ENCODE assay signal across 19 cellular contexts in the genomic region with DNA sequence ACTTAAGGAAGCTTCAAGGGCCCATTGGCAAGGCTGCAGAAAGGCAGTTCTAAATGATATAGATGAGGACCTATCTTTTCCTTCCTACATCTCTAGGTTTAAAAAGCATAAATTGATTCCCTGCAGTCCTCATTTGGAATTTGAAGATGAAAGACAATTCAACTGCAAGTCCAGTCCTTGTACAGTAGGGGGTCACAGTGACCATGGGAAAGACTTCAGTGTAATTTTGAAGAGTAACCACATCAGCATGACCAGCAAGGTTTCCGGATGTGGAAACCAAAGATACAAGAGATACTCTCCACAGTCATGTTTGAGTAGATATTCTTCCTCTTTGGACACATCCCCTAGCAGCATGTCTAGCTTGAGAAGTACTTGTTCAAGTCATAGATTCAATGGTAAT.
A peak's percentile ranks its signal among the peaks of the same experiment; 100 is the strongest.
DNase-seq lines count a peak whose midpoint lies in the region; ATAC-seq and TF ChIP-seq lines count a peak whose summit lies in the region.
"Had no signal": no experiment of that assay in that cellular context is flagged by ENCODE, and none has a peak within 500 bp of the region (broad histone marks: within the 10 kb centered on the region; RNA-seq: fewer than 3 reads in every experiment).

No MANE protein-coding gene starts in this region.

- no peak overlapping the region for H3K4me2 ChIP-seq in HCT116 (ENCODE audit: low read length)

- H3K9me3 Mint-ChIP-seq in immature natural killer cell = peaks cover 0 to 38% (median 5%) of the 10 kb centered on the region in 6 donors
- H3K9me3 Mint-ChIP-seq: activated naive CD4-positive, alpha-beta T cell treated with anti-CD3 and anti-CD28 coated beads, Interleukin-2, amount 50 U/mL, for 72 hours had no signal

- H3K27me3 Mint-ChIP-seq in immature natural killer cell (ENCODE audit: low read depth in 3 of 3) = peaks cover 0 to 4% (median 0%) of the 10 kb centered on the region in 3 donors

- no peaks in the 10 kb centered on the region for H3K9me2 ChIP-seq in HCT116 (ENCODE audit: insufficient read depth)

- no peaks in the 10 kb centered on the region for H3K27me3 ChIP-seq in HCT116 (ENCODE audit: insufficient read depth, low read length)
- no peaks in the 10 kb centered on the region for H3K27me3 ChIP-seq in dorsolateral prefrontal cortex
- H3K27me3 ChIP-seq: SJCRH30, suprapubic skin had no signal

- TF ChIP-seq POLR2A in HCT116 (IDR thresholded peaks at IDR 0.05; ENCODE audit: borderline replicate concordance, extremely low read depth, insufficient read depth, insufficient read length) = no peak

- no peak overlapping the region for H2AFZ ChIP-seq in HCT116 (ENCODE audit: low read depth, low read length, poor library complexity, severe bottlenecking)

- CTCF ChIA-PET in HCT116 (lab: Charles Lee) = no interaction called here

- no peaks in the 10 kb centered on the region for H3K79me2 ChIP-seq in HCT116 (ENCODE audit: insufficient read depth, low read length)

- POLR2A ChIA-PET in HCT116 (lab: Charles Lee) = no interaction called here

- peak; percentile 39; the same call in 1 of the 2 replicates for TF ChIP-seq RAD21 in HCT116 (IDR thresholded peaks at IDR 0.05; ENCODE audit: low read depth)

- no peaks in the 10 kb centered on the region for H3K9me3 ChIP-seq in HCT116 (ENCODE audit: control insufficient read depth in 1 of 2, insufficient read depth in 1 of 2, low read depth in 1 of 2, low read length in 2 of 2)
- H3K9me3 ChIP-seq: SJCRH30, suprapubic skin had no signal

- H3K36me3 ChIP-seq in HCT116 (ENCODE audit: control insufficient read depth in 1 of 2, insufficient read depth in 2 of 2, low read length in 2 of 2) = no peaks in the 10 kb centered on the region
- H3K36me3 ChIP-seq: SJCRH30, suprapubic skin had no signal

- no peak overlapping the region for H3K9ac ChIP-seq in HCT116 (ENCODE audit: low read length)

- in situ Hi-C loops in SK-MEL-5 (cut with HindIII; ENCODE audit: low pct_unique_long_range_greater_than_20kb, low sequenced_read_pairs) = no loop called here

- no peak overlapping the region for H3K4me3 Mint-ChIP-seq in immature natural killer cell

- no peaks in the 10 kb centered on the region for H3K36me3 Mint-ChIP-seq in immature natural killer cell
- H3K36me3 Mint-ChIP-seq: activated naive CD4-positive, alpha-beta T cell treated with anti-CD3 and anti-CD28 coated beads, Interleukin-2, amount 50 U/mL, for 72 hours had no signal

- H3K4me3 ChIP-seq in HCT116 (replicated peaks in 1 of 2; ENCODE audit: low read depth in 1 of 2, low read length in 2 of 2) = no peak overlapping the region
- H3K4me3 ChIP-seq in dorsolateral prefrontal cortex = no peak overlapping the region
- H3K4me3 ChIP-seq: coronary artery, SJCRH30, suprapubic skin had no signal

- peak overlapping the region in 1 of 6 donors; percentile 1 for H3K27ac Mint-ChIP-seq in immature natural killer cell
- H3K27ac Mint-ChIP-seq: activated naive CD4-positive, alpha-beta T cell treated with anti-CD3 and anti-CD28 coated beads, Interleukin-2, amount 50 U/mL, for 72 hours had no signal

- no peaks in the 10 kb centered on the region for H3K4me1 ChIP-seq in HCT116 (ENCODE audit: control insufficient read depth in 1 of 2, insufficient read depth in 2 of 2, low read length in 2 of 2)
- H3K4me1 ChIP-seq: SJCRH30, suprapubic skin had no signal

- H3K4me1 Mint-ChIP-seq in immature natural killer cell = peaks cover 2 to 5% of the 10 kb centered on the region in 2 donors

- no peaks in the 10 kb centered on the region for H4K20me1 ChIP-seq in HCT116 (ENCODE audit: insufficient read depth)

- no TSS peak for BruUV-seq in HCT116 (replicated peaks; lab: Mats Ljungman, UMichigan)

- H3K27ac ChIP-seq in HCT116 (ENCODE audit: low read depth, low read length) = no peak overlapping the region
- no peak overlapping the region for H3K27ac ChIP-seq in caudate nucleus (ENCODE audit: low read depth, low read length)
- no peak overlapping the region for H3K27ac ChIP-seq in dorsolateral prefrontal cortex
- H3K27ac ChIP-seq: coronary artery, SJCRH30, suprapubic skin had no signal

- ATAC-seq in HCT116 = no peak
- ATAC-seq: activated naive CD4-positive, alpha-beta T cell treated with anti-CD3 and anti-CD28 coated beads, Interleukin-2, amount 50 U/mL, for 72 hours; left lobe of liver had no signal

- intact Hi-C loops in HCT116 (cut with micrococcal nuclease) = no loop called here
- intact Hi-C loops in dorsolateral prefrontal cortex (cut with DNase I) = no loop called here

- RAD21 ChIA-PET in HCT116 (lab: Charles Lee; ENCODE audit: low non-redundant PET in 1 of 2, low total read pairs in 2 of 2, uncharacterized antibody in 2 of 2, unreplicated experiment in 2 of 2) = no interaction called here

- DNase-seq in CMK (ENCODE audit: low read depth) (peak; percentile 26), HCT116 (ENCODE audit: low read depth, low spot score) (peak; percentile 7), SK-MEL-5 (ENCODE audit: low read depth, low spot score) (peak; percentile 58), immature natural killer cell (peak; percentile 6 to 28 (median 10)), caudate nucleus (lab: John Stamatoyannopoulos, UW) (no peak), EL (no peak), dorsolateral prefrontal cortex (no peak)
- no peak for DNase-seq in activated CD4-positive, alpha-beta T cell treated with anti-CD3 and anti-CD28 coated beads, Interleukin-2, amount 50 U/mL, for 48 hours
- DNase-seq: AML-193; Calu3; GOT3; NCI-H345; occipital lobe; SJCRH30; stimulated activated CD4-positive, alpha-beta T cell treated with anti-CD3 and anti-CD28 coated beads, Interleukin-4, amount 100 ng/mL, for 1 hour had no signal

- TF ChIP-seq CTCF in HCT116 (IDR thresholded peaks at IDR 0.05 in 2 of 3, conservative IDR thresholded peaks at IDR 0.05 in 1 of 3; ENCODE audit: borderline replicate concordance in 1 of 3, insufficient read depth in 1 of 3, low read depth in 2 of 3, low read length in 2 of 3) (peak in 2 of 3 experiments; percentile 3 to 33; a peak in 1 of 6 replicates), dorsolateral prefrontal cortex (IDR thresholded peaks at IDR 0.05 in 54 of 56, conservative IDR thresholded peaks at IDR 0.05 in 2 of 56; ENCODE audit: low read depth in 1 of 56, partially characterized antibody in 56 of 56) (peak in 5 of 56 donors; percentile 18 to 25 (median 18))

TF ChIP-seq in HCT116, 20 proteins besides CTCF, POLR2A, EP300 and RAD21:
- TF ChIP-seq EGR1 (IDR thresholded peaks at IDR 0.05; ENCODE audit: low read depth) (no peak), POLR2AphosphoS5 (IDR thresholded peaks at IDR 0.05; ENCODE audit: low read depth, low read length) (no peak), ZFX (IDR thresholded peaks at IDR 0.05) (no peak), TCF7L2 (IDR thresholded peaks at IDR 0.05; ENCODE audit: borderline replicate concordance, extremely low read depth, insufficient read depth, insufficient read length) (no peak), CBX3 (IDR thresholded peaks at IDR 0.05; ENCODE audit: low read depth) (no peak), YY1 (IDR thresholded peaks at IDR 0.05; ENCODE audit: extremely low read depth, insufficient replicate concordance, low read depth, low read length) (no peak), EZH2 (IDR thresholded peaks at IDR 0.05) (no peak), FOSL1 (IDR thresholded peaks at IDR 0.05; ENCODE audit: low read depth) (no peak), SRF (IDR thresholded peaks at IDR 0.05; ENCODE audit: low read depth) (no peak), CEBPB (IDR thresholded peaks at IDR 0.05; ENCODE audit: low read depth) (no peak), JUND (IDR thresholded peaks at IDR 0.05) (no peak), ELF1 (IDR thresholded peaks at IDR 0.05; ENCODE audit: borderline replicate concordance, low read depth) (no peak), SIN3A (IDR thresholded peaks at IDR 0.05; ENCODE audit: low read depth) (no peak), ZNF274 (IDR thresholded peaks at IDR 0.05; ENCODE audit: low read depth, low read length) (no peak)
- TF ChIP-seq, protein P1, sequence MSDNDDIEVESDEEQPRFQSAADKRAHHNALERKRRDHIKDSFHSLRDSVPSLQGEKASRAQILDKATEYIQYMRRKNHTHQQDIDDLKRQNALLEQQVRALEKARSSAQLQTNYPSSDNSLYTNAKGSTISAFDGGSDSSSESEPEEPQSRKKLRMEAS (IDR thresholded peaks at IDR 0.05) = no peak
- TF ChIP-seq, protein P2, sequence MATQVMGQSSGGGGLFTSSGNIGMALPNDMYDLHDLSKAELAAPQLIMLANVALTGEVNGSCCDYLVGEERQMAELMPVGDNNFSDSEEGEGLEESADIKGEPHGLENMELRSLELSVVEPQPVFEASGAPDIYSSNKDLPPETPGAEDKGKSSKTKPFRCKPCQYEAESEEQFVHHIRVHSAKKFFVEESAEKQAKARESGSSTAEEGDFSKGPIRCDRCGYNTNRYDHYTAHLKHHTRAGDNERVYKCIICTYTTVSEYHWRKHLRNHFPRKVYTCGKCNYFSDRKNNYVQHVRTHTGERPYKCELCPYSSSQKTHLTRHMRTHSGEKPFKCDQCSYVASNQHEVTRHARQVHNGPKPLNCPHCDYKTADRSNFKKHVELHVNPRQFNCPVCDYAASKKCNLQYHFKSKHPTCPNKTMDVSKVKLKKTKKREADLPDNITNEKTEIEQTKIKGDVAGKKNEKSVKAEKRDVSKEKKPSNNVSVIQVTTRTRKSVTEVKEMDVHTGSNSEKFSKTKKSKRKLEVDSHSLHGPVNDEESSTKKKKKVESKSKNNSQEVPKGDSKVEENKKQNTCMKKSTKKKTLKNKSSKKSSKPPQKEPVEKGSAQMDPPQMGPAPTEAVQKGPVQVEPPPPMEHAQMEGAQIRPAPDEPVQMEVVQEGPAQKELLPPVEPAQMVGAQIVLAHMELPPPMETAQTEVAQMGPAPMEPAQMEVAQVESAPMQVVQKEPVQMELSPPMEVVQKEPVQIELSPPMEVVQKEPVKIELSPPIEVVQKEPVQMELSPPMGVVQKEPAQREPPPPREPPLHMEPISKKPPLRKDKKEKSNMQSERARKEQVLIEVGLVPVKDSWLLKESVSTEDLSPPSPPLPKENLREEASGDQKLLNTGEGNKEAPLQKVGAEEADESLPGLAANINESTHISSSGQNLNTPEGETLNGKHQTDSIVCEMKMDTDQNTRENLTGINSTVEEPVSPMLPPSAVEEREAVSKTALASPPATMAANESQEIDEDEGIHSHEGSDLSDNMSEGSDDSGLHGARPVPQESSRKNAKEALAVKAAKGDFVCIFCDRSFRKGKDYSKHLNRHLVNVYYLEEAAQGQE (IDR thresholded peaks at IDR 0.05; ENCODE audit: low read depth) = no peak
- TF ChIP-seq, protein P3, sequence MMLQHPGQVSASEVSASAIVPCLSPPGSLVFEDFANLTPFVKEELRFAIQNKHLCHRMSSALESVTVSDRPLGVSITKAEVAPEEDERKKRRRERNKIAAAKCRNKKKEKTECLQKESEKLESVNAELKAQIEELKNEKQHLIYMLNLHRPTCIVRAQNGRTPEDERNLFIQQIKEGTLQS (IDR thresholded peaks at IDR 0.05) = no peak

Comparison
In these comparisons a context has a peak if more than half of its experiments do, and no peak if none do; other contexts are left out.
1. DNase-seq: peak in CMK (single experiment), HCT116 (single experiment), SK-MEL-5 (single experiment) and immature natural killer cell (3 of 3); none in activated CD4-positive, alpha-beta T cell treated with anti-CD3 and anti-CD28 coated beads, Interleukin-2, amount 50 U/mL, for 48 hours (0 of 2), caudate nucleus (0 of 61), EL (single experiment) and dorsolateral prefrontal cortex (0 of 10).